In the genomic region with DNA sequence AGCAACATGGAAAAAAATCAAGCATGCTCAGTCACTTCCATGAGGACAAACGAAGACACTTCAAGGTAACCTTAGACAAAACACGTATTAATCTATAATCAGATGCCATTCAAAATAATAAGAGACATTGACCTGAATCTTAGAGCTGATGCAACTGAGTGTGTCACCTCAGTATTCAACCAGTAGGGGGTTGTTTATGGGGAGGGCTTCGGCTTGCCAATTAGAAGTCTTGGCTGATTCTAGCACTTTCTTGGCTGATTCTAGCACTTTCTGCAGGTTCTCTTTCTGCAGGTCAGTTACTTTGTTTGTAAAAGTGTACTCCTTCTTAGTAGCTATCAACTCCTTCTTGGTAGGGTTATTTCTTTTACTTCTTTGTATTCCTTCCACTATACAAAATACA, we compare ENCODE assay signal across 14 cellular contexts.
"Had no signal": no experiment of that assay in that cellular context is flagged by ENCODE, and none has a peak within 500 bp of the region (broad histone marks: within the 10 kb centered on the region; RNA-seq: fewer than 3 reads in every experiment).

No MANE protein-coding gene starts in this region.

- DNase-seq: activated CD4-positive, alpha-beta T cell treated with anti-CD3 and anti-CD28 coated beads, Interleukin-2, amount 10 ng/mL, durations not matched to agents 7 days and 5 days; activated CD4-positive, CD25-positive, alpha-beta regulatory T cell; activated naive CD4-positive, alpha-beta T cell treated with anti-CD3 and anti-CD28 coated beads for 36 hours; activated naive CD8-positive, alpha-beta T cell treated with anti-CD3 and anti-CD28 coated beads, Interleukin-2, amount 50 U/mL, for 24 hours; aorta; cerebellar nuclear complex; left colon; lower lobe of right lung; stimulated activated CD4-positive, alpha-beta T cell treated with anti-CD3 and anti-CD28 coated beads, Interleukin-1b, Interleukin-23, amount 100 ng/mL, for 48 hours; stomach; testis; upper lobe of right lung had no signal

- H3K4me3 ChIP-seq: breast epithelium, gastroesophageal sphincter, lower lobe of right lung, stomach, testis, upper lobe of right lung had no signal
